In the genomic region with DNA sequence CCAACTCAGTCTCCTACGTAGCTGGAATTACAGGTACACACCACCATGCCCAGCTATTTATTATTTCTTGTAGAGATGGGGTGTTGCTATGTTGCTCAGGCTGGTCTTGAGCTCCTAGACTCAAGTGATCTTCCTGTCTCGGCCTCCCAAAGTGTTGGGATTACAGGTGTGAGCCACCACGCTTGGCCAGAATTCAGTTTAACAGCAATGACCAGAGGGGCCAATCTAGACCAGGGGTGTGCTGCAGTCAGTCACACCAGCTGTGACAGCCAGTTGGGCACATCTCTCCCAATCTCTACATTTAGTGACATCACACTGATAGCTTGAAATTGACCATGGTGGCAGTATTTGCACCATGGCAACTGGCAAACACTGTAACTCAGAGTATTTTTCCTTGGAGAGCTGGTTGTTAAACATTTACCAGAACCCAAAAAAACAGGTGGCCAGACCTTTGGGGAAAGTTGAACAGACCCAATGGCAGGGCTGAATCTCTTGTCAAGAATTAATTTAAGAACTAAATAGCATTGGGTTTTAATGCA, we compare ENCODE assay signal across 25 cellular contexts.
DNase-seq lines count a peak whose midpoint lies in the region; ATAC-seq and TF ChIP-seq lines count a peak whose summit lies in the region.
"Had no signal": no experiment of that assay in that cellular context is flagged by ENCODE, and none has a peak within 500 bp of the region (broad histone marks: within the 10 kb centered on the region; RNA-seq: fewer than 3 reads in every experiment).

No MANE protein-coding gene starts in this region.

- H3K9me3 Mint-ChIP-seq in MCF 10A (ENCODE audit: unreplicated experiment) = no peaks in the 10 kb centered on the region
- no peaks in the 10 kb centered on the region for H3K9me3 Mint-ChIP-seq in endothelial cell (ENCODE audit: unreplicated experiment)
- no peaks in the 10 kb centered on the region for H3K9me3 Mint-ChIP-seq in stimulated activated naive CD8-positive, alpha-beta T cell treated with anti-CD3 and anti-CD28 coated beads, Interleukin-15, amount 100 ng/mL, for 72 hours
- H3K9me3 Mint-ChIP-seq: CD8-positive, alpha-beta memory T cell; GM23338 had no signal

- intact Hi-C loops in MCF 10A (cut with micrococcal nuclease) (no loop called here), mammary epithelial cell (cut with micrococcal nuclease) (no loop called here)

- H3K79me2 ChIP-seq in mammary epithelial cell (ENCODE audit: insufficient read depth, low read length) = no peaks in the 10 kb centered on the region
- no peaks in the 10 kb centered on the region for H3K79me2 ChIP-seq in mesendoderm (ENCODE audit: control insufficient read depth, insufficient read depth, low read length)
- no peaks in the 10 kb centered on the region for H3K79me2 ChIP-seq in MM.1S (ENCODE audit: low read length)
- H3K79me2 ChIP-seq in trophoblast cell (ENCODE audit: control insufficient read depth, insufficient read depth, low read length, poor library complexity) = peaks cover 2% of the 10 kb centered on the region

- H4K12ac ChIP-seq in trophoblast cell (ENCODE audit: low read depth, low read length) = no peak overlapping the region

- H2AFZ ChIP-seq in mammary epithelial cell (ENCODE audit: low read depth, low read length) (no peak overlapping the region), MM.1S (ENCODE audit: low read length) (no peak overlapping the region), trophoblast cell (ENCODE audit: insufficient read depth, low read length, poor library complexity) (no peak overlapping the region)
- H2AFZ ChIP-seq: GM23338 had no signal

- H2AK5ac ChIP-seq in mesendoderm (ENCODE audit: low read length) (no peak overlapping the region), trophoblast cell (ENCODE audit: low read length) (no peak overlapping the region)

- no peaks in the 10 kb centered on the region for H3F3A ChIP-seq in MM.1S (ENCODE audit: insufficient read depth, low read length)

- no peak overlapping the region for H3K9ac ChIP-seq in mammary epithelial cell (ENCODE audit: insufficient read depth, low read length)
- no peak overlapping the region for H3K9ac ChIP-seq in mesendoderm (ENCODE audit: low read length)
- no peak overlapping the region for H3K9ac ChIP-seq in MM.1S (ENCODE audit: low read length)
- H3K9ac ChIP-seq in trophoblast cell (ENCODE audit: low read length) = no peak overlapping the region

- H4K5ac ChIP-seq in mesendoderm (ENCODE audit: low read length) = no peak overlapping the region

- H3K18ac ChIP-seq in mesendoderm (ENCODE audit: low read length) (no peak overlapping the region), trophoblast cell (ENCODE audit: low read length) (no peak overlapping the region)

- no peak overlapping the region for H3K14ac ChIP-seq in trophoblast cell (ENCODE audit: low read length)

- H3K4me1 ChIP-seq in mammary epithelial cell (ENCODE audit: insufficient read depth, low read length) (no peaks in the 10 kb centered on the region), mesendoderm (ENCODE audit: control insufficient read depth, low read depth, low read length) (no peaks in the 10 kb centered on the region), MM.1S (ENCODE audit: low read length) (no peaks in the 10 kb centered on the region), trophoblast cell (ENCODE audit: control insufficient read depth in 1 of 2, insufficient read depth in 2 of 2, low read length in 2 of 2) (peaks cover 2 to 10% of the 10 kb centered on the region in 2 experiments)
- H3K4me1 ChIP-seq: HAP-1, Peyer's patch had no signal

- H3K36me3 Mint-ChIP-seq in MCF 10A (ENCODE audit: insufficient read depth, unreplicated experiment) = peaks cover 99% of the 10 kb centered on the region
- peaks cover 46% of the 10 kb centered on the region for H3K36me3 Mint-ChIP-seq in endothelial cell (ENCODE audit: low read depth, unreplicated experiment)
- H3K36me3 Mint-ChIP-seq: CD14-positive monocyte; CD8-positive, alpha-beta memory T cell had no signal

- H3K9me3 ChIP-seq in mammary epithelial cell (replicated peaks; ENCODE audit: insufficient read depth, low read length) = no peaks in the 10 kb centered on the region
- no peaks in the 10 kb centered on the region for H3K9me3 ChIP-seq in WERI-Rb-1 (ENCODE audit: severe bottlenecking)
- no peaks in the 10 kb centered on the region for H3K9me3 ChIP-seq in MM.1S (replicated peaks; ENCODE audit: insufficient read depth, low read length)
- peaks cover 2% of the 10 kb centered on the region for H3K9me3 ChIP-seq in trophoblast cell (ENCODE audit: insufficient read depth, low read depth, low read length)
- H3K9me3 ChIP-seq: BE2C, HAP-1, Peyer's patch had no signal

- H3K4me3 Mint-ChIP-seq in MCF 10A (ENCODE audit: unreplicated experiment) (no peak overlapping the region), endothelial cell (ENCODE audit: unreplicated experiment) (no peak overlapping the region)
- H3K4me3 Mint-ChIP-seq in stimulated activated naive CD8-positive, alpha-beta T cell treated with anti-CD3 and anti-CD28 coated beads, Interleukin-15, amount 100 ng/mL, for 72 hours = no peak overlapping the region
- H3K4me3 Mint-ChIP-seq: CD14-positive monocyte; CD8-positive, alpha-beta memory T cell; GM23338 had no signal

- no peak overlapping the region for H3K4me3 ChIP-seq in mammary epithelial cell (replicated peaks in 1 of 3; ENCODE audit: insufficient read depth in 1 of 3, low read depth in 2 of 3, low read length in 3 of 3)
- no peak overlapping the region for H3K4me3 ChIP-seq in WERI-Rb-1 (ENCODE audit: low read depth, low read length)
- no peak overlapping the region for H3K4me3 ChIP-seq in mesendoderm (ENCODE audit: low read length)
- no peak overlapping the region for H3K4me3 ChIP-seq in MM.1S (ENCODE audit: low read length)
- no peak overlapping the region for H3K4me3 ChIP-seq in trophoblast cell (ENCODE audit: low read depth, low read length)
- H3K4me3 ChIP-seq: GM23338, HAP-1, Peyer's patch had no signal

- TF ChIP-seq CTCF in MCF 10A (IDR thresholded peaks at IDR 0.05; ENCODE audit: unreplicated experiment) = no peak
- TF ChIP-seq CTCF in mammary epithelial cell (conservative IDR thresholded peaks at IDR 0.05 in 1 of 2, IDR thresholded peaks at IDR 0.05 in 1 of 2; ENCODE audit: extremely low read depth in 1 of 2, insufficient read depth in 1 of 2, low read depth in 1 of 2, low read length in 2 of 2) = no peak
- no peak for TF ChIP-seq CTCF in WERI-Rb-1 (IDR thresholded peaks at IDR 0.05; ENCODE audit: low read depth, low read length)
- TF ChIP-seq CTCF in MM.1S (IDR thresholded peaks at IDR 0.05; ENCODE audit: low read length) = no peak
- TF ChIP-seq CTCF in endothelial cell (IDR thresholded peaks at IDR 0.05; ENCODE audit: unreplicated experiment) = no peak

- DNase-seq in MCF 10A (ENCODE audit: unreplicated experiment) (no peak), mammary epithelial cell (no peak), WERI-Rb-1 (no peak), mesendoderm (peak; percentile 15), MM.1S (no peak), endothelial cell (ENCODE audit: low spot score) (no peak), trophoblast cell (no peak)
- no peak for DNase-seq in stimulated activated naive CD8-positive, alpha-beta T cell treated with anti-CD3 and anti-CD28 coated beads, Interleukin-15, amount 100 ng/mL, for 72 hours
- DNase-seq: BE2C; CD8-positive, alpha-beta memory T cell; DMS153; Karpas-422; NCI-H1092; NCI-H1417 treated with DMSO at 0.1 percent for 48 hours; NCI-H2081; NCI-H2171; NCI-H226; NCI-H510A; NCI-H69; Peyer's patch; SHP77 treated with DMSO at 0.1 percent for 48 hours had no signal

- no peak overlapping the region for H2BK12ac ChIP-seq in trophoblast cell (ENCODE audit: low read length)

- H3K27me3 Mint-ChIP-seq in MCF 10A (ENCODE audit: insufficient read depth, unreplicated experiment) (no peaks in the 10 kb centered on the region), endothelial cell (ENCODE audit: unreplicated experiment) (peaks cover 7% of the 10 kb centered on the region)
- H3K27me3 Mint-ChIP-seq in stimulated activated naive CD8-positive, alpha-beta T cell treated with anti-CD3 and anti-CD28 coated beads, Interleukin-15, amount 100 ng/mL, for 72 hours = no peaks in the 10 kb centered on the region

- BruUV-seq in MCF 10A (replicated peaks; lab: Mats Ljungman, UMichigan) = no TSS peak
- BruUV-seq in mammary epithelial cell (replicated peaks; lab: Mats Ljungman, UMichigan) = no TSS peak

- H2BK5ac ChIP-seq in mesendoderm (ENCODE audit: low read length) = no peak overlapping the region
- H2BK5ac ChIP-seq in trophoblast cell (ENCODE audit: low read depth, low read length, poor library complexity) = no peak overlapping the region

- H3K79me1 ChIP-seq in mesendoderm (ENCODE audit: low read length) = no peaks in the 10 kb centered on the region
- H3K79me1 ChIP-seq in trophoblast cell (ENCODE audit: low read length) = peaks cover 3% of the 10 kb centered on the region

- H3K27ac ChIP-seq in mammary epithelial cell (ENCODE audit: insufficient read depth, low read depth, low read length) (no peak overlapping the region), WERI-Rb-1 (peak overlapping the region; percentile 19; the same call in 1 of the 2 replicates), mesendoderm (ENCODE audit: low read depth, low read length) (no peak overlapping the region), MM.1S (ENCODE audit: low read length) (no peak overlapping the region), trophoblast cell (ENCODE audit: low read depth, low read length) (no peak overlapping the region)
- H3K27ac ChIP-seq: 22Rv1, Peyer's patch had no signal

- POLR2A ChIA-PET in MCF 10A (lab: Yijun Ruan, JAX) = interaction anchor here (1.5 kb wide), 1 partner anchor 101 kb away, joined by 4 read pairs; no protein-coding TSS in a partner anchor

- no peaks in the 10 kb centered on the region for H3K9me2 ChIP-seq in MM.1S (replicated peaks; ENCODE audit: insufficient read depth, low read length)

- H3K36me3 ChIP-seq in mammary epithelial cell (ENCODE audit: insufficient read depth, low read length) (no peaks in the 10 kb centered on the region), WERI-Rb-1 (no peaks in the 10 kb centered on the region; the same call in 1 of the 2 replicates), mesendoderm (ENCODE audit: control insufficient read depth, insufficient read depth, low read length) (peaks cover 19% of the 10 kb centered on the region), MM.1S (replicated peaks; ENCODE audit: insufficient read depth, low read length) (no peaks in the 10 kb centered on the region), trophoblast cell (ENCODE audit: control insufficient read depth in 1 of 2, insufficient read depth in 2 of 2, low read length in 2 of 2) (peaks cover 70 to 80% of the 10 kb centered on the region in 2 experiments)
- H3K36me3 ChIP-seq: BE2C had no signal

- no peak overlapping the region for H4K91ac ChIP-seq in trophoblast cell (ENCODE audit: low read depth, low read length)

- H4K8ac ChIP-seq in mesendoderm (ENCODE audit: low read depth, low read length) (no peak overlapping the region), trophoblast cell (ENCODE audit: low read depth, low read length) (no peak overlapping the region)

- no peak for ATAC-seq in stimulated activated naive CD8-positive, alpha-beta T cell treated with anti-CD3 and anti-CD28 coated beads, Interleukin-15, amount 100 ng/mL, for 72 hours
- ATAC-seq: GM23338 had no signal

- no peaks in the 10 kb centered on the region for H3K4me1 Mint-ChIP-seq in MCF 10A (ENCODE audit: insufficient read depth, unreplicated experiment)
- H3K4me1 Mint-ChIP-seq in endothelial cell (ENCODE audit: unreplicated experiment) = no peaks in the 10 kb centered on the region
- no peaks in the 10 kb centered on the region for H3K4me1 Mint-ChIP-seq in stimulated activated naive CD8-positive, alpha-beta T cell treated with anti-CD3 and anti-CD28 coated beads, Interleukin-15, amount 100 ng/mL, for 72 hours
- H3K4me1 Mint-ChIP-seq: CD14-positive monocyte; CD8-positive, alpha-beta memory T cell; GM23338 had no signal

- in situ Hi-C loops in mammary epithelial cell (cut with MboI; ENCODE audit: low sequenced_read_pairs in 2 of 2) = no loop called here

- no peaks in the 10 kb centered on the region for H4K20me1 ChIP-seq in mammary epithelial cell (ENCODE audit: insufficient read depth, low read length)
- H4K20me1 ChIP-seq in MM.1S (ENCODE audit: insufficient read depth, low read length) = no peaks in the 10 kb centered on the region

- H3K27ac Mint-ChIP-seq in MCF 10A (ENCODE audit: low read depth, unreplicated experiment) (peak overlapping the region; percentile 20), endothelial cell (ENCODE audit: unreplicated experiment) (no peak overlapping the region)
- no peak overlapping the region for H3K27ac Mint-ChIP-seq in stimulated activated naive CD8-positive, alpha-beta T cell treated with anti-CD3 and anti-CD28 coated beads, Interleukin-15, amount 100 ng/mL, for 72 hours
- H3K27ac Mint-ChIP-seq: CD14-positive monocyte, GM23338 had no signal

- dilution Hi-C loops in mammary epithelial cell (cut with HindIII; ENCODE audit: low sequenced_read_pairs) = no loop called here

- H3K4me2 ChIP-seq in mammary epithelial cell (ENCODE audit: insufficient read depth, low read depth, low read length) = no peak overlapping the region
- H3K4me2 ChIP-seq in mesendoderm (ENCODE audit: low read length) = no peak overlapping the region
- H3K4me2 ChIP-seq in MM.1S (ENCODE audit: low read depth, low read length) = no peak overlapping the region
- H3K4me2 ChIP-seq in trophoblast cell (ENCODE audit: low read length) = no peak overlapping the region
- H3K4me2 ChIP-seq: GM23338 had no signal

- H2BK15ac ChIP-seq in mesendoderm (replicated peaks; ENCODE audit: low read depth) = no peak overlapping the region

- no peak overlapping the region for H3K4ac ChIP-seq in mesendoderm (ENCODE audit: low read depth, low read length)
- H3K4ac ChIP-seq in trophoblast cell (ENCODE audit: low read depth, low read length) = no peak overlapping the region

- H2BK120ac ChIP-seq in mesendoderm (ENCODE audit: low read depth, low read length) (no peak overlapping the region), trophoblast cell (ENCODE audit: insufficient read depth, low read length, poor library complexity) (no peak overlapping the region)

- 100% methylated on average over 3 of the region's 3 CpGs for WGBS in mammary epithelial cell (ENCODE audit: low coverage, missing lambda C conversion rate)
- WGBS in mesendoderm (ENCODE audit: extremely low coverage, insufficient coverage, low lambda C conversion rate) = no CpG with 5 or more reads among the region's 3 CpGs
- WGBS in trophoblast cell (ENCODE audit: extremely low coverage, insufficient coverage, insufficient read length) = no CpG with 5 or more reads among the region's 3 CpGs

- no peak overlapping the region for H3K23ac ChIP-seq in mesendoderm (ENCODE audit: low read length)
- no peak overlapping the region for H3K23ac ChIP-seq in trophoblast cell (ENCODE audit: low read length)

- CTCF ChIA-PET in MCF 10A (lab: Yijun Ruan, JAX) = interaction anchor here (0.9 kb wide), 1 partner anchor 64 kb away, joined by 4 read pairs; no protein-coding TSS in a partner anchor
- CTCF ChIA-PET in mammary epithelial cell (lab: Charles Lee; ENCODE audit: low non-redundant PET) = no interaction called here

- no peaks in the 10 kb centered on the region for H3K27me3 ChIP-seq in mammary epithelial cell (ENCODE audit: insufficient read depth, low read length)
- H3K27me3 ChIP-seq in WERI-Rb-1 (ENCODE audit: insufficient read depth, low read depth, severe bottlenecking) = no peaks in the 10 kb centered on the region
- no peaks in the 10 kb centered on the region for H3K27me3 ChIP-seq in mesendoderm (ENCODE audit: insufficient read depth, low read length, poor library complexity)
- H3K27me3 ChIP-seq in MM.1S (replicated peaks; ENCODE audit: insufficient read depth, low read length) = no peaks in the 10 kb centered on the region
- H3K27me3 ChIP-seq in trophoblast cell (ENCODE audit: insufficient read depth, low read length) = no peaks in the 10 kb centered on the region
- H3K27me3 ChIP-seq: BE2C, Peyer's patch had no signal

- H3K56ac ChIP-seq in mesendoderm (ENCODE audit: low read length) = no peak overlapping the region
